Comparison of ENCODE assay signal across 12 cellular contexts in the genomic region with DNA sequence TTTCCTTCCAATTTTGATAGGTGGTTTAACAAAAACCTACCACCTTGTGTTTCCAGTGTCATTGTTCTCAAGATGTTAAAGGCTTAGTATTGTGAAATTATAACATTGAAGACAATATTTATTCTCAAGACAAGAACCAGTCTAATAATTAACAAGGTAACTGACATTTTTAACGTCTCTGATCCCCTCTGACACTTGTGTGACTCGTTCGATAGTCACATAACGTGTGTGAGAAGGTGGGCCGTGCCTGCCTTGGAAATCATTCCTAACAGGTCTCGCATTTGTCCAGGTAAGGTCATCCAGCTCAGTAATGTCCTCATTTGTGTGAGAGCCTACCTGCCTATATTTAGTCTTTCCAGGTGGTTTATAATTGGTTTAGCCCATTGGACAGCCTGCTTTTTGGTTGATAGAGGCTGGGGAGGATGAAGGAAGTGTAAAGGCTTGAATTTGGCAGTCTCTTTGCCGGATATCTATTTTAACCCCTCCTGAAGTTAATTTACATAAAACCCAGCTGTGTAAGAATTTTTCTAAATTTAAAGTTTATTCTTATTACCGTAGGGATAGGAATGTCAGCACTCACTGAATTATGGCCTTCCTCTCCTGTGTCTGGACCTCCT.
DNase-seq lines count a peak whose midpoint lies in the region; ATAC-seq, FAIRE-seq and TF ChIP-seq lines count a peak whose summit lies in the region.
"Had no signal": no experiment of that assay in that cellular context is flagged by ENCODE, and none has a peak within 500 bp of the region (broad histone marks: within the 10 kb centered on the region; RNA-seq: fewer than 3 reads in every experiment).

No MANE protein-coding gene starts in this region.

- no peaks in the 10 kb centered on the region for H3K9me3 ChIP-seq in astrocyte (ENCODE audit: insufficient read depth, low read depth, low read length)
- H3K9me3 ChIP-seq in effector memory CD4-positive, alpha-beta T cell (ENCODE audit: control insufficient read depth, low read length), result no peaks in the 10 kb centered on the region

- peaks cover 46% of the 10 kb centered on the region for H3K4me1 ChIP-seq in astrocyte (ENCODE audit: insufficient read depth, low read length)
- H3K4me1 ChIP-seq in effector memory CD4-positive, alpha-beta T cell (ENCODE audit: control insufficient read depth, insufficient read depth, low read length, poor library complexity, severe bottlenecking), result peaks cover 14% of the 10 kb centered on the region

- no peak overlapping the region for H2AFZ ChIP-seq in astrocyte (ENCODE audit: low read depth, low read length)

- peaks cover 85% of the 10 kb centered on the region for H3K79me2 ChIP-seq in astrocyte (ENCODE audit: insufficient read depth, low read length)

- H3K4me1 Mint-ChIP-seq in astrocyte (ENCODE audit: low read depth, unreplicated experiment), result peaks cover 73% of the 10 kb centered on the region

- FAIRE-seq in astrocyte (lab: Jason Lieb, UNC), result peak; percentile 45

- no peaks in the 10 kb centered on the region for H3K27me3 ChIP-seq in astrocyte (ENCODE audit: insufficient read depth, low read length)
- H3K27me3 ChIP-seq in effector memory CD4-positive, alpha-beta T cell (replicated peaks; ENCODE audit: control insufficient read depth, insufficient read depth, low read length, poor library complexity, severe bottlenecking), result no peaks in the 10 kb centered on the region

- TF ChIP-seq CTCF in GM12864 (IDR thresholded peaks at IDR 0.05; ENCODE audit: low read depth, low read length, missing control alignments), result no peak
- TF ChIP-seq CTCF in astrocyte (IDR thresholded peaks at IDR 0.05; ENCODE audit: insufficient read depth, low read depth, low read length), result no peak

- no peak overlapping the region for H3K9ac ChIP-seq in astrocyte (ENCODE audit: low read length)

- ATAC-seq in GM21381 (IDR thresholded peaks at IDR 0.05; ENCODE audit: unreplicated experiment), result peak; percentile 53
- peak; percentile 47 for ATAC-seq in HG03175 (IDR thresholded peaks at IDR 0.05; ENCODE audit: unreplicated experiment)
- no peak for ATAC-seq in HG02852 (IDR thresholded peaks at IDR 0.05; ENCODE audit: unreplicated experiment)
- no peak for ATAC-seq in HG02763 (IDR thresholded peaks at IDR 0.05; ENCODE audit: unreplicated experiment)

- H3K36me3 ChIP-seq in astrocyte (ENCODE audit: insufficient read depth, low read length), result no peaks in the 10 kb centered on the region
- H3K36me3 ChIP-seq in effector memory CD4-positive, alpha-beta T cell (ENCODE audit: control insufficient read depth, insufficient read depth, low read length), result no peaks in the 10 kb centered on the region

- no peaks in the 10 kb centered on the region for H3K27me3 Mint-ChIP-seq in astrocyte (ENCODE audit: low read depth, unreplicated experiment)
- H3K27me3 Mint-ChIP-seq: type B pancreatic cell had no signal

- no peaks in the 10 kb centered on the region for H3K9me3 Mint-ChIP-seq in astrocyte (ENCODE audit: unreplicated experiment)
- H3K9me3 Mint-ChIP-seq: type B pancreatic cell had no signal

- H3K27ac Mint-ChIP-seq in astrocyte (ENCODE audit: unreplicated experiment), result peak overlapping the region; percentile 74

- peak overlapping the region; percentile 1 for H3K4me2 ChIP-seq in astrocyte (ENCODE audit: low read length)

- DNase-seq in GM12864 (ENCODE audit: low read depth) (no peak), astrocyte (ENCODE audit: low read depth) (no peak), NOMO-1 treated with DMSO at 0.1 percent for 48 hours (lab: John Stamatoyannopoulos, UW; ENCODE audit: unreplicated experiment) (no peak)
- DNase-seq in effector memory CD4-positive, alpha-beta T cell, result no peak
- DNase-seq: activated CD4-positive, alpha-beta T cell treated with anti-CD3 and anti-CD28 coated beads, Interleukin-2, amount 50 U/mL, for 1 hour; NCI-H1694 had no signal

- peak overlapping the region; percentile 17 for H3K27ac ChIP-seq in astrocyte (ENCODE audit: low read depth, low read length)
- H3K27ac ChIP-seq in effector memory CD4-positive, alpha-beta T cell (ENCODE audit: insufficient read depth, low read length, poor library complexity, severe bottlenecking), result no peak overlapping the region
- H3K27ac ChIP-seq: HL-60 had no signal

- H3K4me3 ChIP-seq in GM12864 (ENCODE audit: low read depth, low read length) (peak overlapping the region; percentile 35; the same call in 1 of the 2 replicates), astrocyte (ENCODE audit: insufficient read depth, low read depth, low read length) (no peak overlapping the region)
- no peak overlapping the region for H3K4me3 ChIP-seq in effector memory CD4-positive, alpha-beta T cell (ENCODE audit: insufficient read depth, low read depth, low read length, poor library complexity, severe bottlenecking)

- no peak overlapping the region for H3K4me3 Mint-ChIP-seq in astrocyte (ENCODE audit: unreplicated experiment)
- H3K4me3 Mint-ChIP-seq: type B pancreatic cell had no signal

- peaks cover 4% of the 10 kb centered on the region for H3K36me3 Mint-ChIP-seq in astrocyte (ENCODE audit: low read depth, unreplicated experiment)

- H4K20me1 ChIP-seq in astrocyte (ENCODE audit: insufficient read depth, low read length), result peaks cover 58% of the 10 kb centered on the region

Comparison
In these comparisons a context has a peak if more than half of its experiments do, and no peak if none do; other contexts are left out.
1. ATAC-seq: peak in GM21381 (single experiment) and HG03175 (single experiment); none in HG02852 (single experiment) and HG02763 (single experiment).